Comparison of ENCODE assay signal across 18 cellular contexts in the genomic region with DNA sequence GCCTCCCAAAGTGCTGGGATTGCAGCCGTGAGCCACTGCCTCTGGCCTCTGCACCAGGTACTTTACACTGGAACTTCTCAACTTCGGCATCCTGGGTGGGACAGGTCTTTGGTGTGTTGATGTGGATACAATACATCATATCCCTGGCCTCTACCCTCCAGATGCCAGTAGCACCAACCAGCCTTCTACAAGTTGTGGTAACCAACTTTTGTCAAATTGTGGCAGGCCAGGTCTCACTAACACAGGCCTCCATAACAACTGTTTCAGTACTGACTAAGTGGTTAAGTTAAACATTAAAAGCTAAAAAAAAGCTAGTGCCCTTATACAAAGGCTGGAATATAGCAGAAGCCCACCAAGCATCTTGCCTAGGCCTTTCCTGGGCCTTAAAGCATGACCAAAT.
"Had no signal": no experiment of that assay in that cellular context is flagged by ENCODE, and none has a peak within 500 bp of the region (broad histone marks: within the 10 kb centered on the region; RNA-seq: fewer than 3 reads in every experiment).

No MANE protein-coding gene starts in this region.

- FAIRE-seq: keratinocyte had no signal

- H3K4me3 Mint-ChIP-seq: activated naive CD4-positive, alpha-beta T cell treated with anti-CD3 and anti-CD28 coated beads, Interleukin-2, amount 50 U/mL, for 24 hours; activated T-cell treated with anti-CD3 and anti-CD28 coated beads, Interleukin-2, amount 50 U/mL, for 4 hours; naive B cell; T-cell had no signal

- ATAC-seq: activated T-cell treated with anti-CD3 and anti-CD28 coated beads, Interleukin-2, amount 50 U/mL, for 4 hours; gastroesophageal sphincter; left lung; T-cell had no signal

- H3K27me3 Mint-ChIP-seq: activated naive CD4-positive, alpha-beta T cell treated with anti-CD3 and anti-CD28 coated beads, Interleukin-2, amount 50 U/mL, for 24 hours; T-cell had no signal

- H3K9me3 ChIP-seq: gastroesophageal sphincter, left lung, prostate gland had no signal

- H3K36me3 ChIP-seq: cardiac muscle cell, gastroesophageal sphincter, left lung, prostate gland, stomach had no signal

- H3K27me3 ChIP-seq: cardiac muscle cell, gastroesophageal sphincter, left lung, stomach had no signal

- H3K9me3 Mint-ChIP-seq: activated naive CD4-positive, alpha-beta T cell treated with anti-CD3 and anti-CD28 coated beads, Interleukin-2, amount 50 U/mL, for 24 hours; activated T-cell treated with anti-CD3 and anti-CD28 coated beads, Interleukin-2, amount 50 U/mL, for 4 hours; T-cell had no signal

- H3K4me1 ChIP-seq: prostate gland had no signal

- H3K27ac ChIP-seq: cardiac muscle cell, gastroesophageal sphincter, left lung, prostate gland, stomach had no signal

- DNase-seq: activated CD4-positive, alpha-beta T cell treated with anti-CD3 and anti-CD28 coated beads for 1 hour; activated CD4-positive, alpha-beta T cell treated with anti-CD3 and anti-CD28 coated beads, Interleukin-2, amount 50 U/mL, for 4 hours; activated effector memory CD4-positive, alpha-beta T cell treated with anti-CD3 and anti-CD28 coated beads, Interleukin-2, amount 50 U/mL, for 16 hours; activated T-cell treated with anti-CD3 and anti-CD28 coated beads, Interleukin-2, amount 50 U/mL, for 4 hours; erythroblast; hippocampal formation; mammary epithelial cell; naive B cell; occipital lobe; stimulated activated CD4-positive, alpha-beta T cell treated with anti-CD3 and anti-CD28 coated beads, Interleukin-1b, Interleukin-23, amount 100 ng/mL, for 48 hours; stomach; T-cell had no signal

- H3K4me3 ChIP-seq: cardiac muscle cell, gastroesophageal sphincter, left lung, prostate gland, stomach had no signal

- H3K36me3 Mint-ChIP-seq: T-cell had no signal

- H3K27ac Mint-ChIP-seq: activated naive CD4-positive, alpha-beta T cell treated with anti-CD3 and anti-CD28 coated beads, Interleukin-2, amount 50 U/mL, for 24 hours; T-cell had no signal
